In the genomic region with DNA sequence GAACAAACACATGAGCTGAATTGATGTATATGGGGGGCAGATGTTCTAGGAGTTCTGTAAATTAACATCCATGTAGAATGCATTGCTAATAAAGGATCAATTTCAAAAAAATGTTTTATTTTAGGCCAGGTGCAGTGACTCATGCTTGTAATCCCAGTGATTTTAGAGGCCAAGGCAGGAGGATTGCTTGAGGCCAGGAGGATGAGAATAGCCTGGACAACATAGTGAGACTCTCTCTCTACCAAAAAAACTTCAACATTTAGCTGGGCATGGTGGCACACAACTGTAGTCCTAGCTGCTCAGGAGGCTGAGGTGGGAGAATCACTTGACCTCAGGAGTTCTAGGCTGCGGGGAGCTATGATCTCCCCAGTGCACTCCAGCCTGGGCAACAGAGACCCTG, we compare ENCODE assay signal across 32 cellular contexts. TPM values are rescaled to one million over a fixed set of nuclear protein-coding genes. Genes with fewer than 3 reads are reported as not detected.
"Had no signal": no experiment of that assay in that cellular context is flagged by ENCODE, and none has a peak within 500 bp of the region (broad histone marks: within the 10 kb centered on the region; RNA-seq: fewer than 3 reads in every experiment).

No MANE protein-coding gene starts in this region.

- FAIRE-seq: astrocyte, bronchial epithelial cell, frontal cortex had no signal

- H3K27ac ChIP-seq: brain microvascular endothelial cell, coronary artery, dorsolateral prefrontal cortex had no signal

- H3K9me3 Mint-ChIP-seq: activated B cell treated with CpG ODN at 0.5 μM for 24 hours; activated naive CD4-positive, alpha-beta T cell treated with anti-CD3 and anti-CD28 coated beads, Interleukin-2, amount 50 U/mL, for 72 hours; activated T-cell treated with anti-CD3 and anti-CD28 coated beads, Interleukin-2, amount 50 U/mL, for 24 hours; central memory CD8-positive, alpha-beta T cell; dendritic cell treated with granulocyte-macrophage colony-stimulating factor and Interleukin-4, amounts not matched to agents 40 ng/mL and 50 ng/mL, for 4 days; T-helper 2 cell treated with Interferon-gamma antibody and Interleukin-4, amounts not matched to agents 5 μg/mL and 100 μg/mL, for 36 hours had no signal

- H3K27me3 ChIP-seq: brain microvascular endothelial cell, dorsolateral prefrontal cortex had no signal

- DNase-seq: activated B cell treated with CpG ODN at 0.5 μM for 24 hours; activated CD4-positive, alpha-beta memory T cell treated with anti-CD3 and anti-CD28 coated beads, Interleukin-2, amount 10 ng/mL, durations not matched to agents 7 days and 5 days; activated CD4-positive, alpha-beta T cell treated with anti-CD3 and anti-CD28 coated beads, Interleukin-2, amount 10 ng/mL, durations not matched to agents 24 days and 14 days; activated CD4-positive, alpha-beta T cell treated with anti-CD3 and anti-CD28 coated beads, Interleukin-2, amount 50 U/mL, for 4 hours; activated CD8-positive, alpha-beta memory T cell treated with anti-CD3 and anti-CD28 coated beads, Interleukin-2, amount 50 U/mL, for 48 hours; activated gamma-delta T cell; activated naive CD4-positive, alpha-beta T cell; activated naive CD4-positive, alpha-beta T cell treated with anti-CD3 and anti-CD28 coated beads, Interleukin-2, amount 10 ng/mL, durations not matched to agents 7 days and 5 days; activated naive CD8-positive, alpha-beta T cell treated with anti-CD3 and anti-CD28 coated beads, Interleukin-2, amount 10 ng/mL, durations not matched to agents 7 days and 5 days; activated T-cell treated with anti-CD3 and anti-CD28 coated beads for 4 hours; activated T-cell treated with anti-CD3 and anti-CD28 coated beads, Interleukin-2, amount 50 U/mL, for 24 hours; activated T-cell treated with anti-CD3 and anti-CD28 coated beads, Interleukin-2, amount 50 U/mL, for 72 hours; amniotic stem cell; anterior cingulate cortex; brain microvascular endothelial cell; dorsolateral prefrontal cortex; effector memory CD4-positive, alpha-beta T cell; endodermal cell; foreskin fibroblast; head of caudate nucleus; T1000 had no signal

- H3K4me3 ChIP-seq: coronary artery, dorsolateral prefrontal cortex had no signal

- H3K36me3 Mint-ChIP-seq: activated naive CD8-positive, alpha-beta T cell treated with anti-CD3 and anti-CD28 coated beads, Interleukin-2, amount 10 ng/mL, durations not matched to agents 7 days and 5 days had no signal

- ATAC-seq: activated CD4-positive, CD25-positive, alpha-beta regulatory T cell treated with anti-CD3 and anti-CD28 coated beads, Interleukin-2, amount 50 U/mL, for 24 hours; activated naive CD4-positive, alpha-beta T cell treated with anti-CD3 and anti-CD28 coated beads, Interleukin-2, amount 50 U/mL, for 72 hours; activated T-cell treated with anti-CD3 and anti-CD28 coated beads, Interleukin-2, amount 50 U/mL, for 72 hours; esophagus mucosa had no signal

- H3K27ac Mint-ChIP-seq: activated CD4-positive, alpha-beta memory T cell treated with anti-CD3 and anti-CD28 coated beads, Interleukin-2, amount 10 ng/mL, durations not matched to agents 7 days and 5 days; activated CD4-positive, alpha-beta T cell treated with anti-CD3 and anti-CD28 coated beads, Interleukin-2, amount 10 ng/mL, durations not matched to agents 24 days and 14 days; activated naive CD4-positive, alpha-beta T cell treated with anti-CD3 and anti-CD28 coated beads, Interleukin-2, amount 10 ng/mL, durations not matched to agents 7 days and 5 days; activated naive CD8-positive, alpha-beta T cell treated with anti-CD3 and anti-CD28 coated beads, Interleukin-2, amount 10 ng/mL, durations not matched to agents 7 days and 5 days; activated T-cell treated with anti-CD3 and anti-CD28 coated beads, Interleukin-2, amount 50 U/mL, for 24 hours; dendritic cell treated with granulocyte-macrophage colony-stimulating factor and Interleukin-4, amounts not matched to agents 40 ng/mL and 50 ng/mL, for 4 days; endodermal cell; T-helper 2 cell treated with Interferon-gamma antibody and Interleukin-4, amounts not matched to agents 5 μg/mL and 100 μg/mL, for 36 hours had no signal

- H3K36me3 ChIP-seq: brain microvascular endothelial cell had no signal

- H3K27me3 Mint-ChIP-seq: activated B cell treated with CpG ODN at 0.5 μM for 24 hours; activated CD4-positive, alpha-beta memory T cell treated with anti-CD3 and anti-CD28 coated beads, Interleukin-2, amount 10 ng/mL, durations not matched to agents 7 days and 5 days; activated CD4-positive, alpha-beta T cell treated with anti-CD3 and anti-CD28 coated beads, Interleukin-2, amount 10 ng/mL, durations not matched to agents 24 days and 14 days; activated naive CD4-positive, alpha-beta T cell treated with anti-CD3 and anti-CD28 coated beads, Interleukin-2, amount 10 ng/mL, durations not matched to agents 7 days and 5 days; activated naive CD8-positive, alpha-beta T cell treated with anti-CD3 and anti-CD28 coated beads, Interleukin-2, amount 10 ng/mL, durations not matched to agents 7 days and 5 days; activated T-cell treated with anti-CD3 and anti-CD28 coated beads, Interleukin-2, amount 50 U/mL, for 24 hours; central memory CD8-positive, alpha-beta T cell; dendritic cell treated with granulocyte-macrophage colony-stimulating factor and Interleukin-4, amounts not matched to agents 40 ng/mL and 50 ng/mL, for 4 days had no signal

- H3K4me3 Mint-ChIP-seq: activated B cell treated with CpG ODN at 0.5 μM for 24 hours; activated CD4-positive, alpha-beta memory T cell treated with anti-CD3 and anti-CD28 coated beads, Interleukin-2, amount 10 ng/mL, durations not matched to agents 7 days and 5 days; activated CD4-positive, alpha-beta T cell treated with anti-CD3 and anti-CD28 coated beads, Interleukin-2, amount 10 ng/mL, durations not matched to agents 24 days and 14 days; activated naive CD4-positive, alpha-beta T cell treated with anti-CD3 and anti-CD28 coated beads, Interleukin-2, amount 10 ng/mL, durations not matched to agents 7 days and 5 days; activated naive CD8-positive, alpha-beta T cell treated with anti-CD3 and anti-CD28 coated beads, Interleukin-2, amount 10 ng/mL, durations not matched to agents 7 days and 5 days; activated T-cell treated with anti-CD3 and anti-CD28 coated beads, Interleukin-2, amount 50 U/mL, for 24 hours; activated T-cell treated with anti-CD3 and anti-CD28 coated beads, Interleukin-2, amount 50 U/mL, for 72 hours; central memory CD8-positive, alpha-beta T cell; dendritic cell treated with granulocyte-macrophage colony-stimulating factor and Interleukin-4, amounts not matched to agents 40 ng/mL and 50 ng/mL, for 4 days; endodermal cell; T-helper 1 cell treated with Interleukin-12 subunit alpha and Interleukin-12 subunit beta and Interleukin-4 antibody, amounts not matched to agents 30 μg/mL and 1 μg/mL, for 36 hours; T-helper 2 cell treated with Interferon-gamma antibody and Interleukin-4, amounts not matched to agents 5 μg/mL and 100 μg/mL, for 36 hours had no signal

RNA-seq across cellular contexts. Expression of gene NUP210, which starts 6.5 kb away (rescaled TPM):
- total RNA-seq: bronchial epithelial cell had no signal
